In the genomic region with DNA sequence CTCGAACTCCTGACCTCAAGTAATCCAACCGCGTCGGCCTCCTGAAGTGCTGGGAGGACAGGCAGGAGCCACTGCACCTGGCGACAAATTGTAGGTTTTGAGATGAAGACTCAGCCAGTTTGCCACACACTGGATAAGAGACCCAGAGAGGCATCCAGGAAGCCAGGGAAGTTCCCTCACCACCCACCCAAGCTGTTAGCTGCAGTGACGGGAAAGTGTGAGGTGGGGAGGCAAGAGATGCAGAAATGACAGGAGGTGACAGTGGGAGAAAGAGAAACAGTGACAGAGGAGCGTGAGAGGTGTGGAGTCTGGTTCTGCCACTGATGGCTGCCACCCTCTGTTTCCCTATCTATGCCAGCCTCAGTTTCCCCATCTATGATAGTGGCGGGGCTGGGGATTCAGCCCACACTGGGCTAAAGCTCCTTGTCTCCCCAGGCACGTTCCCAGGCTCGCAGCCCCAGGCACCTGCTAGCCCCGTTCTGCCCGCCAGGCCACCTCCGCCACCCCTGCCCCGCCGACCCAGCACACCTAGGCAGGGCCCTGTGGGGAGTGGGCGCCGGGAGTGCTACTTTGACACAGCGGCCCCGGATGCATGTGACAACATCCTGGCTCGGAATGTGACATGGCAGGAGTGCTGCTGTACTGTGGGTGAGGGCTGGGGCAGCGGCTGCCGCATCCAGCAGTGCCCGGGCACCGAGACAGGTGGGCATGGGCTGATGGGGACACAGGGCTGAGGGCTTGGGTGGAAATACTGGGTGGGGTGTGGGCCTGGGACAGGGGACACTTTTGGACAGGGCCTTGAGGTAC, we compare ENCODE assay signal across 11 cellular contexts.
"Had no signal": no experiment of that assay in that cellular context is flagged by ENCODE, and none has a peak within 500 bp of the region (broad histone marks: within the 10 kb centered on the region; RNA-seq: fewer than 3 reads in every experiment).

No MANE protein-coding gene starts in this region.

- H3K4me3 Mint-ChIP-seq: activated naive CD8-positive, alpha-beta T cell treated with anti-CD3 and anti-CD28 coated beads, Interleukin-2, amount 10 ng/mL, durations not matched to agents 7 days and 5 days had no signal

- H3K27me3 Mint-ChIP-seq: activated naive CD8-positive, alpha-beta T cell treated with anti-CD3 and anti-CD28 coated beads, Interleukin-2, amount 10 ng/mL, durations not matched to agents 7 days and 5 days had no signal

- H3K27ac ChIP-seq: cardiac muscle cell, epithelial cell of prostate, hepatocyte, SK-N-MC, testis had no signal

- DNase-seq: activated naive CD8-positive, alpha-beta T cell treated with anti-CD3 and anti-CD28 coated beads, Interleukin-2, amount 10 ng/mL, durations not matched to agents 7 days and 5 days; left ventricle myocardium superior; mesenchymal stem cell; stimulated activated CD4-positive, alpha-beta T cell treated with anti-CD3 and anti-CD28 coated beads, Interleukin-12 subunit alpha, Interleukin-12 subunit beta, amount 100 ng/mL, for 4 hours; stimulated activated naive CD8-positive, alpha-beta T cell treated with anti-CD3 and anti-CD28 coated beads, Interleukin-15, Interleukin-2, amounts not matched to agents 100 U/mL and 50 U/mL, for 24 hours; testis had no signal

- ATAC-seq: left ventricle myocardium superior; stimulated activated naive CD8-positive, alpha-beta T cell treated with anti-CD3 and anti-CD28 coated beads, Interleukin-15, Interleukin-2, amounts not matched to agents 100 U/mL and 50 U/mL, for 24 hours; WTC11 had no signal

- H3K9me3 Mint-ChIP-seq: activated naive CD8-positive, alpha-beta T cell treated with anti-CD3 and anti-CD28 coated beads, Interleukin-2, amount 10 ng/mL, durations not matched to agents 7 days and 5 days; WTC11 had no signal

- H3K27ac Mint-ChIP-seq: activated naive CD8-positive, alpha-beta T cell treated with anti-CD3 and anti-CD28 coated beads, Interleukin-2, amount 10 ng/mL, durations not matched to agents 7 days and 5 days; WTC11 had no signal
